In genomic region chr12:118064608-118065007, GRCh38 we compare ENCODE assay signal across 10 cellular contexts. TPM values are rescaled to one million over a fixed set of nuclear protein-coding genes. Genes with fewer than 3 reads are reported as not detected.
DNase-seq lines count a peak whose midpoint lies in the region; ATAC-seq, FAIRE-seq and TF ChIP-seq lines count a peak whose summit lies in the region.
"Had no signal": no experiment of that assay in that cellular context is flagged by ENCODE, and none has a peak within 500 bp of the region (broad histone marks: within the 10 kb centered on the region; RNA-seq: fewer than 3 reads in every experiment).

No MANE protein-coding gene starts in this region.

- TF ChIP-seq CTCF in GM12874 (IDR thresholded peaks at IDR 0.05; ENCODE audit: insufficient read depth, low read depth, low read length), result peak; percentile 42; the same call in 1 of the 2 replicates
- TF ChIP-seq CTCF in OCI-LY7 (conservative IDR thresholded peaks at IDR 0.05; ENCODE audit: low read length), result peak; percentile 68
- peak; percentile 35 for TF ChIP-seq CTCF in fibroblast of the aortic adventitia (IDR thresholded peaks at IDR 0.05; ENCODE audit: insufficient read depth, low read length)
- TF ChIP-seq CTCF in pancreas (IDR thresholded peaks at IDR 0.05), result no peak

- H3K36me3 ChIP-seq in OCI-LY7 (ENCODE audit: insufficient read depth, low read length), result no peaks in the 10 kb centered on the region
- H3K36me3 ChIP-seq in pancreas, result no peaks in the 10 kb centered on the region

- intact Hi-C loops in OCI-LY7 (cut with micrococcal nuclease; ENCODE audit: unreplicated experiment), result loop anchor here (5.0 kb wide), 1 partner anchor 73 kb away; the partner anchor contains the start of gene PEBP1
- intact Hi-C loops in pancreas (cut with DNase I), result no loop called here

- no peaks in the 10 kb centered on the region for H3K79me2 ChIP-seq in OCI-LY7 (ENCODE audit: insufficient read depth, low read depth, low read length)

- peaks cover 45% of the 10 kb centered on the region for H3K4me1 ChIP-seq in OCI-LY7 (ENCODE audit: insufficient read depth, low read length, poor library complexity, severe bottlenecking)
- H3K4me1 ChIP-seq in pancreas, result peaks cover 10 to 26% (median 16%) of the 10 kb centered on the region in 3 donors

- 39 to 53% methylated on average over 2 of the region's 2 CpGs for WGBS in pancreas, 2 donors

- no peaks in the 10 kb centered on the region for H4K20me1 ChIP-seq in OCI-LY7 (ENCODE audit: insufficient read depth, low read length)

- H3K27ac ChIP-seq in OCI-LY7 (ENCODE audit: low read depth, low read length, poor library complexity, severe bottlenecking), result no peak overlapping the region
- peak overlapping the region in 1 of 4 donors; percentile 95 for H3K27ac ChIP-seq in pancreas

- ATAC-seq in pancreas (no peak), GM18870 (IDR thresholded peaks at IDR 0.05; ENCODE audit: unreplicated experiment) (no peak)

- H3K9me2 ChIP-seq in OCI-LY7 (ENCODE audit: insufficient read depth, low read length), result no peaks in the 10 kb centered on the region

- no peaks in the 10 kb centered on the region for H3K27me3 ChIP-seq in pancreas

- peak overlapping the region; percentile 53 for H3K4me2 ChIP-seq in OCI-LY7 (ENCODE audit: low read length)

- no peak for FAIRE-seq in pancreas (lab: Jason Lieb, UNC)
- FAIRE-seq: GM18507 had no signal

- H3K4me3 ChIP-seq in OCI-LY7 (ENCODE audit: low read depth, low read length, poor library complexity, severe bottlenecking), result peak overlapping the region; percentile 9
- H3K4me3 ChIP-seq in fibroblast of the aortic adventitia (ENCODE audit: low read depth, low read length), result no peak overlapping the region
- no peak overlapping the region for H3K4me3 ChIP-seq in pancreas

- no TSS peak for BruUV-seq in OCI-LY7 (replicated peaks; lab: Mats Ljungman, UMichigan)

- POLR2A ChIA-PET in OCI-LY7 (lab: Charles Lee), result interaction anchor here (0.5 to 1.4 kb wide), 7 partner anchors 10 to 90 kb away, joined by 3 to 9 read pairs (median 3); no protein-coding TSS in a partner anchor

- no peak overlapping the region for H2AFZ ChIP-seq in OCI-LY7 (ENCODE audit: low read length)

- CTCF ChIA-PET in OCI-LY7 (lab: Charles Lee; ENCODE audit: unreplicated experiment), result interaction anchor here (0.5 to 0.8 kb wide), 2 partner anchors 18 to 253 kb away, joined by 4 read pairs; no protein-coding TSS in a partner anchor

- DNase-seq in 8988T, result peak; percentile 24
- DNase-seq in OCI-LY7 (ENCODE audit: low spot score), result peak; percentile 51
- DNase-seq in fibroblast of the aortic adventitia (ENCODE audit: low read depth), result no peak
- no peak for DNase-seq in pancreas
- DNase-seq in SKM-1 (lab: John Stamatoyannopoulos, UW; ENCODE audit: unreplicated experiment), result no peak
- no peak for DNase-seq in pons (ENCODE audit: low spot score)
- DNase-seq: cerebellar nuclear complex had no signal

- H3K9me3 ChIP-seq in OCI-LY7 (ENCODE audit: low read length) (no peaks in the 10 kb centered on the region), pancreas (no peaks in the 10 kb centered on the region)

RNA-seq across cellular contexts. Expression of gene WSB2, which starts 3.6 kb away (rescaled TPM):
- 34.4 and 36.0 TPM in 2 replicates for total RNA-seq in OCI-LY7 (2014; rRNA removed; shearing (Covaris generic))
- total RNA-seq in OCI-LY7 (2022), result 31.9 and 32.1 TPM in 2 replicates
- 32.9 and 117 TPM in 2 replicates for total RNA-seq in fibroblast of the aortic adventitia (ENCODE audit: low replicate concordance)
- total RNA-seq in pancreas, result 10 to 100 TPM; 36.3 to 55.2 (median 44.5) TPM
- polyA plus RNA-seq in pancreas, result 10 to 100 TPM; 23.7 to 33.2 TPM

RNA-seq across cellular contexts. Expression of gene VSIG10, which starts 39.2 kb away (rescaled TPM):
- 5.0 and 9.2 TPM in 2 replicates for total RNA-seq in OCI-LY7 (2014; rRNA removed; shearing (Covaris generic))
- total RNA-seq in OCI-LY7 (2022) (9.8 and 12.2 TPM in 2 replicates), fibroblast of the aortic adventitia (ENCODE audit: low replicate concordance) (11.1 and 24.5 TPM in 2 replicates), pancreas (10 to 100 TPM; 11.3 to 34.4 (median 16.5) TPM)
- polyA plus RNA-seq in pancreas, result 10 to 100 TPM; 15.2 to 16.4 TPM

RNA-seq across cellular contexts. Expression of gene RFC5, which starts 48.1 kb away (rescaled TPM):
- total RNA-seq in OCI-LY7 (2014; rRNA removed; shearing (Covaris generic)), result 91.4 and 121 TPM in 2 replicates
- total RNA-seq in OCI-LY7 (2022) (67.0 and 68.3 TPM in 2 replicates), fibroblast of the aortic adventitia (ENCODE audit: low replicate concordance) (3.7 and 26.2 TPM in 2 replicates), pancreas (1 to 10 TPM; 4.0 to 5.4 (median 5.1) TPM)
- polyA plus RNA-seq in pancreas, result 1 to 10 TPM; 4.7 to 8.8 TPM

Comparison
In these comparisons a context has a peak if more than half of its experiments do, and no peak if none do; other contexts are left out.
1. DNase-seq: peak in 8988T (single experiment) and OCI-LY7 (single experiment); none in fibroblast of the aortic adventitia (single experiment), pancreas (0 of 6), SKM-1 (single experiment) and pons (single experiment).
2. CTCF ChIP-seq: peak in GM12874 (single experiment), OCI-LY7 (single experiment) and fibroblast of the aortic adventitia (single experiment); none in pancreas (0 of 4).